8 cellular contexts compared by ENCODE assay signal in the genomic region with DNA sequence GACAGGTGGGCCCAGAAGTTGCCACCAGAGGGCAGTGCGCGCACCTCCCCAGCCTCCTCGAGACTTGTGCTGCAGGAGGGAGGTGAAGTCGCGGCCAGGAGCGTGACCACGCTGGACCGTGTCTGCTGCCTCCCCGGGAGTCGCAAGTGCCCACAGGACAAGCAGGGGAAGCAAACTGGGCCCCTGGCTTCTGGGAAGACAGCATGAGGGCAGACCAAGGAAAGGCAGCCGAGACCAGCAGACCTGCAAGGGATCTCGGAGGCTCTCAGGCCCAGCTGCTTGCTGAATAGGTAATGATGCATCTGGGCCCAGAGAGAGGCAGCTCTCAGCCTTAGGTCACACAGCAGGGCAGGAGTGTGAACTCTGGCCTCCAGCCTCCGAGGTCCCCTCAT. TPM values are rescaled to one million over a fixed set of nuclear protein-coding genes. Genes with fewer than 3 reads are reported as not detected.
A peak's percentile ranks its signal among the peaks of the same experiment; 100 is the strongest.
DNase-seq lines count a peak whose midpoint lies in the region; ATAC-seq and TF ChIP-seq lines count a peak whose summit lies in the region.

No MANE protein-coding gene starts in this region.

- H3K4ac ChIP-seq in mesendoderm (ENCODE audit: low read depth, low read length) = no peak overlapping the region

- peak overlapping the region; percentile 73 for H3K27ac Mint-ChIP-seq in activated CD8-positive, alpha-beta T cell treated with anti-CD3 and anti-CD28 coated beads for 36 hours

- peak; percentile 68 for DNase-seq in NK-92 treated with Interleukin-12 subunit alpha and Interleukin-12 subunit beta, amount 100 ng/mL, for 24 hours (lab: John Stamatoyannopoulos, UW)
- no peak for DNase-seq in NK-92 (lab: John Stamatoyannopoulos, UW; ENCODE audit: unreplicated experiment)
- DNase-seq in NCI-H524 (lab: John Stamatoyannopoulos, UW) = peak; percentile 38 to 69
- DNase-seq in activated CD8-positive, alpha-beta T cell treated with anti-CD3 and anti-CD28 coated beads for 36 hours = peak; percentile 93
- peak; percentile 76 for DNase-seq in effector CD4-positive, alpha-beta T cell
- peak; percentile 73 for DNase-seq in mesendoderm
- DNase-seq in stimulated activated CD8-positive, alpha-beta memory T cell treated with anti-CD3 and anti-CD28 coated beads, Interleukin-15, amount 100 ng/mL, for 24 hours (ENCODE audit: low read depth) = peak; percentile 74

- H3K4me1 Mint-ChIP-seq in activated CD8-positive, alpha-beta T cell treated with anti-CD3 and anti-CD28 coated beads for 36 hours (ENCODE audit: low read depth) = peaks cover 93% of the 10 kb centered on the region

- no peaks in the 10 kb centered on the region for H3K79me2 ChIP-seq in mesendoderm (ENCODE audit: control insufficient read depth, insufficient read depth, low read length)

- H2BK5ac ChIP-seq in mesendoderm (ENCODE audit: low read length) = no peak overlapping the region

- POLR2A ChIA-PET in activated CD8-positive, alpha-beta T cell treated with anti-CD3 and anti-CD28 coated beads for 36 hours (lab: Charles Lee) = interaction anchor here (0.9 to 8.1 kb wide), 8 partner anchors 9 to 77 kb away, joined by 3 to 122 read pairs (median 6); a partner anchor contains a TSS

- no CpG with 5 or more reads among the region's 13 CpGs for WGBS in mesendoderm (ENCODE audit: extremely low coverage, insufficient coverage, low lambda C conversion rate)

- no peak overlapping the region for H3K27ac ChIP-seq in mesendoderm (ENCODE audit: low read depth, low read length)

- no peak overlapping the region for H3K23ac ChIP-seq in mesendoderm (ENCODE audit: low read length)

- H3K36me3 Mint-ChIP-seq in activated CD8-positive, alpha-beta T cell treated with anti-CD3 and anti-CD28 coated beads for 36 hours (ENCODE audit: low read depth) = no peaks in the 10 kb centered on the region

- ATAC-seq in activated CD8-positive, alpha-beta T cell treated with anti-CD3 and anti-CD28 coated beads for 36 hours = peak; percentile 18
- no peak for ATAC-seq in HG02885 (IDR thresholded peaks at IDR 0.05; ENCODE audit: poor library complexity, unreplicated experiment)

- H2BK120ac ChIP-seq in mesendoderm (ENCODE audit: low read depth, low read length) = no peak overlapping the region

- CTCF ChIA-PET in activated CD8-positive, alpha-beta T cell treated with anti-CD3 and anti-CD28 coated beads for 36 hours (lab: Charles Lee) = interaction anchor here (0.7 to 8.8 kb wide), 22 partner anchors 10 to 189 kb away, joined by 3 to 119 read pairs (median 4); a partner anchor contains a TSS

- intact Hi-C loops in activated CD8-positive, alpha-beta T cell treated with anti-CD3 and anti-CD28 coated beads for 36 hours (cut with micrococcal nuclease) = loop anchor here (2.0 kb wide), 1 partner anchor 32 kb away; no protein-coding TSS in a partner anchor

- no peak overlapping the region for H3K9ac ChIP-seq in mesendoderm (ENCODE audit: low read length)

- peak overlapping the region; percentile 56 for H2AK5ac ChIP-seq in mesendoderm (ENCODE audit: low read length)

- TF ChIP-seq CTCF in activated CD8-positive, alpha-beta T cell treated with anti-CD3 and anti-CD28 coated beads for 36 hours (IDR thresholded peaks at IDR 0.05) = peak; percentile 87

- H3K4me3 ChIP-seq in mesendoderm (ENCODE audit: low read length) = no peak overlapping the region

- no peaks in the 10 kb centered on the region for H3K27me3 ChIP-seq in mesendoderm (ENCODE audit: insufficient read depth, low read length, poor library complexity)

- H4K5ac ChIP-seq in mesendoderm (ENCODE audit: low read length) = no peak overlapping the region

- H3K4me1 ChIP-seq in mesendoderm (ENCODE audit: control insufficient read depth, low read depth, low read length) = peaks cover 3% of the 10 kb centered on the region

- H3K9me3 Mint-ChIP-seq in activated CD8-positive, alpha-beta T cell treated with anti-CD3 and anti-CD28 coated beads for 36 hours = no peaks in the 10 kb centered on the region

- no peak overlapping the region for H2BK15ac ChIP-seq in mesendoderm (replicated peaks; ENCODE audit: low read depth)

- H3K4me3 Mint-ChIP-seq in activated CD8-positive, alpha-beta T cell treated with anti-CD3 and anti-CD28 coated beads for 36 hours = peak overlapping the region; percentile 72

- H3K4me2 ChIP-seq in mesendoderm (ENCODE audit: low read length) = no peak overlapping the region

- no peaks in the 10 kb centered on the region for H3K36me3 ChIP-seq in mesendoderm (ENCODE audit: control insufficient read depth, insufficient read depth, low read length)

- no peaks in the 10 kb centered on the region for H3K79me1 ChIP-seq in mesendoderm (ENCODE audit: low read length)

- no peaks in the 10 kb centered on the region for H3K27me3 Mint-ChIP-seq in activated CD8-positive, alpha-beta T cell treated with anti-CD3 and anti-CD28 coated beads for 36 hours

- no peak overlapping the region for H4K8ac ChIP-seq in mesendoderm (ENCODE audit: low read depth, low read length)

- H3K56ac ChIP-seq in mesendoderm (ENCODE audit: low read length) = peak overlapping the region; percentile 42

- no peak overlapping the region for H3K18ac ChIP-seq in mesendoderm (ENCODE audit: low read length)

RNA-seq across cellular contexts. Expression of a gene that starts 17.0 kb away (rescaled TPM):
- total RNA-seq in activated CD8-positive, alpha-beta T cell treated with anti-CD3 and anti-CD28 coated beads for 36 hours = 100 to 1,000 TPM; 263 to 268 TPM
- polyA plus RNA-seq in mesendoderm (2013, experiment 1 of 2) = 1.2 TPM
- 1.2 TPM for polyA plus RNA-seq in mesendoderm (2013, experiment 2 of 2)

RNA-seq across cellular contexts. Expression of a gene that starts 21.4 kb away (rescaled TPM):
- total RNA-seq in activated CD8-positive, alpha-beta T cell treated with anti-CD3 and anti-CD28 coated beads for 36 hours = 1 to 10 TPM; 6.4 TPM
- 1.8 TPM for polyA plus RNA-seq in mesendoderm (2013, experiment 1 of 2)
- polyA plus RNA-seq in mesendoderm (2013, experiment 2 of 2) = 2.5 TPM

RNA-seq across cellular contexts. Expression of a gene that starts 45.6 kb away (rescaled TPM):
- total RNA-seq in activated CD8-positive, alpha-beta T cell treated with anti-CD3 and anti-CD28 coated beads for 36 hours = 1 to 10 TPM; 7.9 to 8.5 TPM
- polyA plus RNA-seq in mesendoderm (2013, experiment 1 of 2) = 0.03 TPM
- 0.01 TPM for polyA plus RNA-seq in mesendoderm (2013, experiment 2 of 2)

RNA-seq across cellular contexts. Expression of a gene that starts 57.2 kb away (rescaled TPM):
- total RNA-seq in activated CD8-positive, alpha-beta T cell treated with anti-CD3 and anti-CD28 coated beads for 36 hours = 10 to 100 TPM; 11.3 to 12.4 TPM
- polyA plus RNA-seq in mesendoderm (2013, experiment 1 of 2) = 0.03 TPM
- polyA plus RNA-seq in mesendoderm (2013, experiment 2 of 2) = not detected
